ENCODE assay signal across 17 cellular contexts in the genomic region with DNA sequence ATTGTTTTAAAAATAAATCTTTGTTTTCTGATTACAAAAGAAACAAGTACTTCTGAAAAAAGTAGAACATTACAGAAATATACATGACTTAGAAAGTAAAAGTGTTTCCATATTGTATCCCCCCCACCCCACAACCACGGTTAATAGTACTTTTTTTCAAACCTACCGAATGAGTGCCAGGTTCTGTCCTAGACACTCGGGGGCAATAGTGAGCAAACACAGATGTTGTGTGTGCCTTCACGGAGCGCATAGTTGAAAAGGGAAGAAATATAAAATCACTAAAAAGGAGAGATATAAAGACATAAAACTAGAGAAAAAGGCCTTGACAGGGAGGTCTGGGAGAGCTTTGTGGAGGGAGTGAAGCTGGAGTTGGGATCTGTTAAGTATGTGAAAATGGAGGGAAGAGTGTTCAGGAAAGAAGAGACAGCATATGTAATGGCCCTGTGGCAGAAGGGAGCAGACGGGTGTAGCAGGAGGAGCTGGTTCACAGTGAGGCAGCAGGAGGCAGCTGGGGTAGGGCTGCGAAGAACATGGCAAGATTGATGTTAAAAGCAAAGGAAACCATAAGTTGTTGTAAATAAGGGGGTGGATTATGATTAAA. TPM values are rescaled to one million over a fixed set of nuclear protein-coding genes. Genes with fewer than 3 reads are reported as not detected.
DNase-seq lines count a peak whose midpoint lies in the region; ATAC-seq and TF ChIP-seq lines count a peak whose summit lies in the region.
"Had no signal": no experiment of that assay in that cellular context is flagged by ENCODE, and none has a peak within 500 bp of the region (broad histone marks: within the 10 kb centered on the region; RNA-seq: fewer than 3 reads in every experiment).

No MANE protein-coding gene starts in this region.

- no peak overlapping the region for H3K4me3 ChIP-seq in NB4 (ENCODE audit: low read depth, low read length)
- no peak overlapping the region for H3K4me3 ChIP-seq in epithelial cell of proximal tubule (ENCODE audit: low read depth, low read length)
- H3K4me3 ChIP-seq in retinal pigment epithelial cell (ENCODE audit: low read length) = no peak overlapping the region
- H3K4me3 ChIP-seq: lower lobe of right lung, upper lobe of left lung had no signal

- no peak for TF ChIP-seq POLR2A in NB4 (IDR thresholded peaks at IDR 0.05; ENCODE audit: extremely low read depth, insufficient read length)

- ATAC-seq in GM21737 (IDR thresholded peaks at IDR 0.05; ENCODE audit: unreplicated experiment) = no peak
- ATAC-seq in GM19452 (IDR thresholded peaks at IDR 0.05; ENCODE audit: unreplicated experiment) = no peak
- ATAC-seq: lower lobe of right lung had no signal

- peak; percentile 49 for DNase-seq in NCI-H82 (lab: John Stamatoyannopoulos, UW)
- DNase-seq in NCI-H82 treated with DMSO at 0.1 percent for 48 hours (lab: John Stamatoyannopoulos, UW; ENCODE audit: unreplicated experiment) = no peak
- peak; percentile 25 for DNase-seq in NB4 (ENCODE audit: low read depth)
- DNase-seq in epithelial cell of proximal tubule (ENCODE audit: low read depth) = no peak
- no peak for DNase-seq in retinal pigment epithelial cell (ENCODE audit: low read depth)
- no peak for DNase-seq in islet precursor cell
- DNase-seq: activated CD4-positive, alpha-beta T cell treated with anti-CD3 and anti-CD28 coated beads for 48 hours; anterior cingulate cortex; lower lobe of right lung; NCI-H1694; NK-92 treated with Interleukin-12 subunit alpha and Interleukin-12 subunit beta, amount 100 ng/mL, for 24 hours; stimulated activated CD4-positive, alpha-beta T cell treated with anti-CD3 and anti-CD28 coated beads, Interleukin-12 subunit alpha, Interleukin-12 subunit beta, amount 100 ng/mL, for 4 hours; upper lobe of left lung had no signal

- TF ChIP-seq CTCF in NB4 (IDR thresholded peaks at IDR 0.05; ENCODE audit: low read depth, low read length) (peak; percentile 47), epithelial cell of proximal tubule (conservative IDR thresholded peaks at IDR 0.05; ENCODE audit: low read depth, low read length) (peak; percentile 53), retinal pigment epithelial cell (conservative IDR thresholded peaks at IDR 0.05; ENCODE audit: low read depth, low read length) (peak; percentile 40)

RNA-seq across cellular contexts. Expression of a gene that starts 42.1 kb away (rescaled TPM):
- not detected in 2 replicates for total RNA-seq in epithelial cell of proximal tubule
- total RNA-seq: activated T-helper 1 cell treated with anti-CD3 and anti-CD28 coated beads, Interleukin-12 subunit alpha, Interleukin-12 subunit beta, Interleukin-2, Interleukin-4 antibody, amounts not matched to agents 30 ng/mL and 10 ng/mL and 1 ng/mL, durations not matched to agents 14 hours and 24 hours and 36 hours; HT1080; lower lobe of right lung; upper lobe of left lung had no signal

Comparison
In these comparisons a context has a peak if more than half of its experiments do, and no peak if none do; other contexts are left out.
1. DNase-seq: peak in NCI-H82 (single experiment) and NB4 (single experiment); none in NCI-H82 treated with DMSO at 0.1 percent for 48 hours (single experiment), epithelial cell of proximal tubule (single experiment), retinal pigment epithelial cell (single experiment) and islet precursor cell (single experiment).
2. Peak in every context shown above with its lines, with median percentiles within 50 percentile points of each other: CTCF ChIP-seq.